ENCODE assay signal across 1 cellular context in the genomic region with DNA sequence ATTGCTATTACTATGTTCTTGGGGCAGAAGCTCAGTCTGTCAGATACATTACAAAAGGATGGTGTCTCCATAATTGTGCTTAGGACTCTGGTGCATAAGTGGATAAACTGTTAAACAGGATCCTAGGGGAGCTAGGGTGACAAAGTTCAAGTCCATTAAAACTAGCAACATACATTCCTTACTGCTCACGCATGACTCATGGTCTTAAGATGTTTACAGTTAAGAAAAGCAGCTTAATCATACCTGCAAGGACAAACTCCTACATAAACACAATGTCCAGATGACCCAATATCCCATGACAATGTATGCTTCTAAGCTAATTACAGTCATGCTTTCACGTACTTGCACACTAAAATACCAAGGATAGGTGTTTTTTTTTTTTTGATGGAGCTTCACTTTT.
TF ChIP-seq lines count a peak whose summit lies in the region.

No MANE protein-coding gene starts in this region.

TF ChIP-seq in H1, 55 proteins besides CTCF, POLR2A, EP300 and RAD21:
- TF ChIP-seq RFX5 (IDR thresholded peaks at IDR 0.05; ENCODE audit: borderline replicate concordance, low read depth, low read length), result no peak
- no peak for TF ChIP-seq MAFK (IDR thresholded peaks at IDR 0.05; ENCODE audit: low read depth, low read length)
TF ChIP-seq in H1: peak in this region for 0.
